Comparison of ENCODE assay signal across 30 cellular contexts in the genomic region with DNA sequence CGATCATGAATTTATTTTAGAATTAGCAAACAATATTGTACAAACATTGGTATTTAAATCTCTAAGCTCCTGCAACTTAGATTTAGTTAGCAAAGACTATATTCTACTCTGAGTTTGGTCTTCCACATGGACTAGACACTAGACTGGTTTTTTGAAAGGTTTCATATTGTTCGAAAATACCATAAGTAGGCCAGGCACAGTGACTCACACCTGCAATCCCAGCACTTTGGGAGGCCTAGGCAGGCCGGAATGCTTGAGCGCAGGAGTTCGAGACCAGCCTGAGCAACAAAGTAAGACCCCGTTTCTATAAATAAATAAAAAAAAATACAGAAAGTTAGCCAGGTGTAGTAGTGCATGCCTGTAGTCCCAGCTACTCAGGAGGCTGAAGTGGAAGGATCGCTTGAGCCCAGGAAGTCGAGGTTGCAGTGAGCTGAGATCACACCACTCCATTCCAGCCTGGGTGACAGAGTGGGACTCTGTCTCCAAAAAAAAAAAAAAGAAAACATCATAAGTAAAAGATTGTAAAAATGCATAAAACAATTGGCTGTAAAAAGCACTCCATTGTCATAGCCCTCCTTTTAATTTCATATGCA.
"Had no signal": no experiment of that assay in that cellular context is flagged by ENCODE, and none has a peak within 500 bp of the region (broad histone marks: within the 10 kb centered on the region; RNA-seq: fewer than 3 reads in every experiment).

No MANE protein-coding gene starts in this region.

- H3K4me1 Mint-ChIP-seq: activated CD4-positive, alpha-beta memory T cell treated with anti-CD3 and anti-CD28 coated beads, Interleukin-2, amount 10 ng/mL, durations not matched to agents 7 days and 5 days; activated CD4-positive, alpha-beta T cell treated with anti-CD3 and anti-CD28 coated beads, Interleukin-2, amount 10 ng/mL, durations not matched to agents 7 days and 5 days had no signal

- H3K27me3 ChIP-seq: adrenal gland, body of pancreas, esophagus squamous epithelium, gastroesophageal sphincter, heart right ventricle, hepatocyte had no signal

- H3K4me2 ChIP-seq: hepatocyte had no signal

- H3K4me3 ChIP-seq: adrenal gland, body of pancreas, esophagus squamous epithelium, gastroesophageal sphincter, heart right ventricle, hepatocyte had no signal

- H3K4me1 ChIP-seq: adrenal gland, body of pancreas, esophagus squamous epithelium, gastroesophageal sphincter, heart right ventricle had no signal

- H3K79me2 ChIP-seq: hepatocyte had no signal

- H3K36me3 ChIP-seq: adrenal gland, esophagus squamous epithelium, heart right ventricle had no signal

- H2AFZ ChIP-seq: hepatocyte had no signal

- H3K4me3 Mint-ChIP-seq: activated CD4-positive, alpha-beta memory T cell treated with anti-CD3 and anti-CD28 coated beads, Interleukin-2, amount 10 ng/mL, durations not matched to agents 7 days and 5 days; activated CD4-positive, alpha-beta T cell treated with anti-CD3 and anti-CD28 coated beads, Interleukin-2, amount 10 ng/mL, durations not matched to agents 7 days and 5 days; activated naive CD8-positive, alpha-beta T cell; activated T-cell treated with anti-CD3 and anti-CD28 coated beads, Interleukin-2, amount 50 U/mL, for 24 hours; activated T-cell treated with anti-CD3 and anti-CD28 coated beads, Interleukin-2, amount 50 U/mL, for 72 hours; T-helper 17 cell; T-helper 2 cell treated with Interferon-gamma antibody and Interleukin-4, amounts not matched to agents 5 μg/mL and 100 μg/mL, for 36 hours; WTC11 had no signal

- FAIRE-seq: colon, endometrium had no signal

- H3K36me3 Mint-ChIP-seq: WTC11 had no signal

- H3K27ac Mint-ChIP-seq: activated CD4-positive, alpha-beta memory T cell treated with anti-CD3 and anti-CD28 coated beads, Interleukin-2, amount 10 ng/mL, durations not matched to agents 7 days and 5 days; activated CD4-positive, alpha-beta T cell treated with anti-CD3 and anti-CD28 coated beads, Interleukin-2, amount 10 ng/mL, durations not matched to agents 7 days and 5 days; activated naive CD8-positive, alpha-beta T cell; activated T-cell treated with anti-CD3 and anti-CD28 coated beads, Interleukin-2, amount 50 U/mL, for 24 hours; activated T-cell treated with anti-CD3 and anti-CD28 coated beads, Interleukin-2, amount 50 U/mL, for 72 hours; T-helper 17 cell; T-helper 2 cell treated with Interferon-gamma antibody and Interleukin-4, amounts not matched to agents 5 μg/mL and 100 μg/mL, for 36 hours had no signal

- H3K9me3 Mint-ChIP-seq: activated CD4-positive, alpha-beta memory T cell treated with anti-CD3 and anti-CD28 coated beads, Interleukin-2, amount 10 ng/mL, durations not matched to agents 7 days and 5 days; activated CD4-positive, alpha-beta T cell treated with anti-CD3 and anti-CD28 coated beads, Interleukin-2, amount 10 ng/mL, durations not matched to agents 7 days and 5 days; activated T-cell treated with anti-CD3 and anti-CD28 coated beads, Interleukin-2, amount 50 U/mL, for 24 hours; activated T-cell treated with anti-CD3 and anti-CD28 coated beads, Interleukin-2, amount 50 U/mL, for 72 hours; T-helper 2 cell treated with Interferon-gamma antibody and Interleukin-4, amounts not matched to agents 5 μg/mL and 100 μg/mL, for 36 hours; WTC11 had no signal

- H3K27ac ChIP-seq: adrenal gland, body of pancreas, epithelial cell of prostate, esophagus squamous epithelium, gastroesophageal sphincter, heart right ventricle, hepatocyte had no signal

- H3K9me3 ChIP-seq: adrenal gland, body of pancreas, esophagus squamous epithelium, gastroesophageal sphincter had no signal

- ATAC-seq: activated T-cell treated with anti-CD3 and anti-CD28 coated beads, Interleukin-2, amount 50 U/mL, for 72 hours; body of pancreas; T-helper 17 cell had no signal

- DNase-seq: activated CD4-positive, alpha-beta memory T cell treated with anti-CD3 and anti-CD28 coated beads, Interleukin-2, amount 10 ng/mL, durations not matched to agents 7 days and 5 days; activated CD4-positive, alpha-beta T cell treated with anti-CD3 and anti-CD28 coated beads for 1 hour; activated CD4-positive, alpha-beta T cell treated with anti-CD3 and anti-CD28 coated beads for 4 hours; activated CD4-positive, alpha-beta T cell treated with anti-CD3 and anti-CD28 coated beads, Interleukin-2, amount 10 ng/mL, durations not matched to agents 7 days and 5 days; activated CD4-positive, alpha-beta T cell treated with anti-CD3 and anti-CD28 coated beads, Interleukin-2, amount 50 U/mL, for 4 hours; activated CD8-positive, alpha-beta memory T cell treated with anti-CD3 and anti-CD28 coated beads, Interleukin-2, amount 50 U/mL, for 48 hours; activated gamma-delta T cell; activated naive CD4-positive, alpha-beta T cell treated with anti-CD3 and anti-CD28 coated beads, Interleukin-2, amount 50 U/mL, for 16 hours; activated naive CD4-positive, alpha-beta T cell treated with Interleukin-2 at 50 U/mL for 16 hours; activated T-cell treated with anti-CD3 and anti-CD28 coated beads for 4 hours; activated T-cell treated with anti-CD3 and anti-CD28 coated beads, Interleukin-2, amount 50 U/mL, for 24 hours; activated T-cell treated with anti-CD3 and anti-CD28 coated beads, Interleukin-2, amount 50 U/mL, for 72 hours; aorta; caudate nucleus; cortex of kidney; effector CD8-positive, alpha-beta T cell; esophagus squamous epithelium; T-helper 17 cell; T1000 had no signal
